In the genomic region with DNA sequence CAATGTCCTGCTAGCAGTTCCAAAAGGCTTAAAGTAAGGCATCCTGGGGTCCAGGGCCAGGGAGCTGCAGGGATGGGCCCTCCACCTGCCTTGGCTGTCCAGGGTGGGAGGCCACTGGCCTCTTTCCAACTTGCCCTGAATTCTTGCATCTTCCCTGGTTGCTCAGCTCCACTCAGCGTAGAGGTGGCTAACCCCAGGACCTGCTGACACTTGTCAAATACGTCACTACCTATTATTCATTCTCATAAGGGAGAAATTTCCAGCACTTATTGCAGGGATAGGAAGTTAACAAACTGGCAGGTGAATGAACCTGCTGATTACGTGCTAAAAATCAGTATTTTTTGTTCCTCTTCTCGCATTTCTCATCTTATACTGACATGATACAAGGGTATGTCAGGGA, we compare ENCODE assay signal across 17 cellular contexts.
DNase-seq lines count a peak whose midpoint lies in the region; ATAC-seq and TF ChIP-seq lines count a peak whose summit lies in the region.
"Had no signal": no experiment of that assay in that cellular context is flagged by ENCODE, and none has a peak within 500 bp of the region (broad histone marks: within the 10 kb centered on the region; RNA-seq: fewer than 3 reads in every experiment).

No MANE protein-coding gene starts in this region.

- no peak overlapping the region for H4K91ac ChIP-seq in neuronal stem cell (ENCODE audit: low read depth, low read length, poor library complexity)

- H3K4me1 ChIP-seq in OCI-LY3 (ENCODE audit: low read length) (peaks cover 38% of the 10 kb centered on the region), esophagus (ENCODE audit: control insufficient read depth in 2 of 2, insufficient read depth in 2 of 2, low read length in 1 of 2) (no peaks in the 10 kb centered on the region), neuronal stem cell (ENCODE audit: control insufficient read depth in 2 of 2, insufficient read depth in 1 of 2, low read depth in 1 of 2, low read length in 2 of 2) (peaks cover 0 to 4% of the 10 kb centered on the region in 2 donors)
- H3K4me1 ChIP-seq: Peyer's patch had no signal

- no peak overlapping the region for H3K23ac ChIP-seq in neuronal stem cell (ENCODE audit: low read depth, low read length, poor library complexity)

- H4K20me1 ChIP-seq in OCI-LY3 (ENCODE audit: insufficient read depth, low read length), result no peaks in the 10 kb centered on the region

- peak overlapping the region; percentile 24 for H3K18ac ChIP-seq in neuronal stem cell (ENCODE audit: low read length)

- no peak overlapping the region for H2BK15ac ChIP-seq in neuronal stem cell (ENCODE audit: low read length)

- H2BK12ac ChIP-seq in neuronal stem cell (ENCODE audit: low read length), result no peak overlapping the region

- ATAC-seq in HG02938 (IDR thresholded peaks at IDR 0.05; ENCODE audit: unreplicated experiment) (no peak), HG03521 (IDR thresholded peaks at IDR 0.05; ENCODE audit: unreplicated experiment) (no peak)
- ATAC-seq: CD8-positive, alpha-beta T cell had no signal

- no peak overlapping the region for H2AK5ac ChIP-seq in neuronal stem cell (ENCODE audit: low read depth, low read length)

- TF ChIP-seq CTCF in OCI-LY3 (IDR thresholded peaks at IDR 0.05; ENCODE audit: low read depth, low read length), result no peak

- H3K4ac ChIP-seq in neuronal stem cell (ENCODE audit: low read length), result no peak overlapping the region

- WGBS in esophagus, 2 donors, result 52 to 76% methylated on average over 4 of the region's 4 CpGs
- no CpG with 5 or more reads among the region's 4 CpGs for WGBS in neuronal stem cell (ENCODE audit: extremely low coverage in 2 of 2, insufficient read length in 2 of 2, insufficient replicate concordance in 1 of 2), 2 donors

- H2BK5ac ChIP-seq in neuronal stem cell (ENCODE audit: low read length), result no peak overlapping the region

- no peak overlapping the region for H4K8ac ChIP-seq in neuronal stem cell (ENCODE audit: low read depth, low read length)

- H3K36me3 ChIP-seq in OCI-LY3 (replicated peaks; ENCODE audit: low read depth, low read length) (no peaks in the 10 kb centered on the region), esophagus (ENCODE audit: control insufficient read depth in 2 of 2, insufficient read depth in 2 of 2, low read length in 1 of 2) (no peaks in the 10 kb centered on the region), neuronal stem cell (replicated peaks in 1 of 2; ENCODE audit: control insufficient read depth in 2 of 2, insufficient read depth in 2 of 2, low read length in 2 of 2) (no peaks in the 10 kb centered on the region)
- H3K36me3 ChIP-seq: Peyer's patch had no signal

- H3K9ac ChIP-seq in OCI-LY3 (ENCODE audit: low read length) (no peak overlapping the region), neuronal stem cell (ENCODE audit: low read depth, low read length, poor library complexity) (no peak overlapping the region)
- H3K9ac ChIP-seq: SK-N-SH had no signal

- no peaks in the 10 kb centered on the region for H3K79me1 ChIP-seq in neuronal stem cell (ENCODE audit: low read depth, low read length)

- H2AFZ ChIP-seq in OCI-LY3 (ENCODE audit: low read depth, low read length), result peak overlapping the region; percentile 13; the same call in 1 of the 2 replicates
- no peak overlapping the region for H2AFZ ChIP-seq in neuronal stem cell (ENCODE audit: low read length)

- H3K4me2 ChIP-seq in OCI-LY3 (ENCODE audit: low read length) (peak overlapping the region; percentile 4; the same call in 1 of the 2 replicates), neuronal stem cell (ENCODE audit: insufficient read depth, low read length, poor library complexity, severe bottlenecking) (no peak overlapping the region)
- H3K4me2 ChIP-seq: SK-N-SH had no signal

- no peak overlapping the region for H2BK120ac ChIP-seq in neuronal stem cell (ENCODE audit: low read depth, low read length)

- DNase-seq in NCI-H82 (lab: John Stamatoyannopoulos, UW) (peak; percentile 17), NCI-H82 treated with DMSO at 0.1 percent for 48 hours (lab: John Stamatoyannopoulos, UW; ENCODE audit: unreplicated experiment) (no peak), neuronal stem cell (ENCODE audit: low spot score) (no peak), NCI-H748 treated with DMSO at 0.1 percent for 48 hours (lab: John Stamatoyannopoulos, UW) (no peak)
- DNase-seq: 8988T; CD8-positive, alpha-beta T cell; MV-4-11; NCI-H187 treated with DMSO at 0.1 percent for 48 hours; NCI-H446; NCI-H774; Peyer's patch; SHP77; SK-N-SH had no signal

- H3K27me3 ChIP-seq in OCI-LY3 (ENCODE audit: low read depth, low read length), result no peaks in the 10 kb centered on the region; the same call in none of the 2 replicates
- H3K27me3 ChIP-seq in esophagus (ENCODE audit: control insufficient read depth in 1 of 2, insufficient read depth in 2 of 2, low read length in 2 of 2), result no peaks in the 10 kb centered on the region
- H3K27me3 ChIP-seq in neuronal stem cell (ENCODE audit: control insufficient read depth in 3 of 3, insufficient read depth in 3 of 3, low read depth in 1 of 3, low read length in 3 of 3), result peaks cover 0 to 7% (median 0%) of the 10 kb centered on the region in 3 experiments
- H3K27me3 ChIP-seq: Peyer's patch had no signal

- no peak overlapping the region for H3K27ac ChIP-seq in OCI-LY3 (ENCODE audit: low read length)
- H3K27ac ChIP-seq in esophagus (ENCODE audit: low read depth in 2 of 2, low read length in 1 of 2), result peak overlapping the region; percentile 34 to 64
- no peak overlapping the region for H3K27ac ChIP-seq in neuronal stem cell (replicated peaks; ENCODE audit: low read length)
- H3K27ac ChIP-seq: Peyer's patch had no signal

- no peak overlapping the region for H3K14ac ChIP-seq in neuronal stem cell (ENCODE audit: low read length)

- no peaks in the 10 kb centered on the region for H3K79me2 ChIP-seq in OCI-LY3 (ENCODE audit: low read length)

- H3K9me3 ChIP-seq in OCI-LY3 (ENCODE audit: insufficient read depth, low read length), result no peaks in the 10 kb centered on the region
- no peaks in the 10 kb centered on the region for H3K9me3 ChIP-seq in esophagus (ENCODE audit: control insufficient read depth in 2 of 2, insufficient read depth in 1 of 2, low read depth in 1 of 2, low read length in 1 of 2)
- no peaks in the 10 kb centered on the region for H3K9me3 ChIP-seq in neuronal stem cell (replicated peaks in 1 of 2; ENCODE audit: control insufficient read depth in 2 of 2, insufficient read depth in 1 of 2, low read depth in 1 of 2, low read length in 2 of 2)
- H3K9me3 ChIP-seq: Peyer's patch, SK-N-SH had no signal

- no peak overlapping the region for H3K4me3 ChIP-seq in OCI-LY3 (ENCODE audit: low read length)
- no peak overlapping the region for H3K4me3 ChIP-seq in esophagus (ENCODE audit: low read depth in 1 of 2, low read length in 2 of 2)
- no peak overlapping the region for H3K4me3 ChIP-seq in neuronal stem cell (ENCODE audit: low read length in 2 of 2)
- H3K4me3 ChIP-seq: Peyer's patch had no signal

Comparison
In these comparisons a context has a peak if more than half of its experiments do, and no peak if none do; other contexts are left out.
1. H3K27ac ChIP-seq: peak in esophagus (2 of 2); none in OCI-LY3 (single experiment) and neuronal stem cell (single experiment).